16 cellular contexts compared by ENCODE assay signal in genomic region chr2:176139621-176140020, GRCh38. TPM values are rescaled to one million over a fixed set of nuclear protein-coding genes. Genes with fewer than 3 reads are reported as not detected.
DNase-seq lines count a peak whose midpoint lies in the region; ATAC-seq and TF ChIP-seq lines count a peak whose summit lies in the region.
"Had no signal": no experiment of that assay in that cellular context is flagged by ENCODE, and none has a peak within 500 bp of the region (broad histone marks: within the 10 kb centered on the region; RNA-seq: fewer than 3 reads in every experiment).

No MANE protein-coding gene starts in this region.

- peaks cover 20% of the 10 kb centered on the region for H3K4me1 Mint-ChIP-seq in activated naive CD4-positive, alpha-beta T cell treated with anti-CD3 and anti-CD28 coated beads, Interleukin-2, amount 10 ng/mL, durations not matched to agents 7 days and 5 days
- peaks cover 26% of the 10 kb centered on the region for H3K4me1 Mint-ChIP-seq in activated naive CD4-positive, alpha-beta T cell treated with anti-CD3 and anti-CD28 coated beads for 36 hours (ENCODE audit: low read depth)

- no peak for ATAC-seq in upper lobe of right lung

- no peak for DNase-seq in activated naive CD4-positive, alpha-beta T cell treated with anti-CD3 and anti-CD28 coated beads, Interleukin-2, amount 10 ng/mL, durations not matched to agents 7 days and 5 days
- no peak for DNase-seq in activated naive CD4-positive, alpha-beta T cell treated with anti-CD3 and anti-CD28 coated beads, Interleukin-2, amount 50 U/mL, for 16 hours
- DNase-seq in colonic mucosa (no peak), upper lobe of right lung (no peak), SW 1271 (lab: John Stamatoyannopoulos, UW) (no peak), 8988T (no peak)
- DNase-seq in activated naive CD4-positive, alpha-beta T cell treated with anti-CD3 and anti-CD28 coated beads for 36 hours = no peak
- DNase-seq: amniotic stem cell, foreskin keratinocyte, natural killer cell, small intestine had no signal

- intact Hi-C loops in colonic mucosa (cut with DNase I) (loop anchor here (1.0 to 5.0 kb wide), 3 partner anchors 128 to 413 kb away; partner anchors contain the start of gene MTX2), upper lobe of right lung (cut with DNase I) (loop anchor here (10.0 kb wide), 2 partner anchors 315 to 415 kb away; no protein-coding TSS in a partner anchor)
- intact Hi-C loops in activated naive CD4-positive, alpha-beta T cell treated with anti-CD3 and anti-CD28 coated beads for 36 hours (cut with micrococcal nuclease) = loop anchor here (1.0 kb wide), 5 partner anchors 194 to 513 kb away; no protein-coding TSS in a partner anchor

- H3K27ac ChIP-seq in colonic mucosa (peak overlapping the region; percentile 56), muscle layer of colon (ENCODE audit: low read depth, low read length) (peak overlapping the region; percentile 77), upper lobe of right lung (no peak overlapping the region)
- H3K27ac ChIP-seq: foreskin keratinocyte had no signal

- H3K27ac Mint-ChIP-seq in activated naive CD4-positive, alpha-beta T cell treated with anti-CD3 and anti-CD28 coated beads, Interleukin-2, amount 10 ng/mL, durations not matched to agents 7 days and 5 days = peak overlapping the region; percentile 19
- H3K27ac Mint-ChIP-seq in activated naive CD4-positive, alpha-beta T cell treated with anti-CD3 and anti-CD28 coated beads for 36 hours = no peak overlapping the region
- H3K27ac Mint-ChIP-seq: dendritic cell treated with granulocyte-macrophage colony-stimulating factor and Interleukin-4, amounts not matched to agents 40 ng/mL and 50 ng/mL, for 4 days; natural killer cell had no signal

- no peak overlapping the region for H3K4me3 Mint-ChIP-seq in activated naive CD4-positive, alpha-beta T cell treated with anti-CD3 and anti-CD28 coated beads, Interleukin-2, amount 10 ng/mL, durations not matched to agents 7 days and 5 days
- H3K4me3 Mint-ChIP-seq in activated naive CD4-positive, alpha-beta T cell treated with anti-CD3 and anti-CD28 coated beads for 36 hours = no peak overlapping the region
- H3K4me3 Mint-ChIP-seq: dendritic cell treated with granulocyte-macrophage colony-stimulating factor and Interleukin-4, amounts not matched to agents 40 ng/mL and 50 ng/mL, for 4 days had no signal

- H3K9me3 ChIP-seq in colonic mucosa (no peaks in the 10 kb centered on the region), muscle layer of colon (ENCODE audit: low read length) (no peaks in the 10 kb centered on the region), upper lobe of right lung (no peaks in the 10 kb centered on the region)
- H3K9me3 ChIP-seq: thyroid gland had no signal

- peaks cover 1% of the 10 kb centered on the region for H3K36me3 Mint-ChIP-seq in activated naive CD4-positive, alpha-beta T cell treated with anti-CD3 and anti-CD28 coated beads, Interleukin-2, amount 10 ng/mL, durations not matched to agents 7 days and 5 days
- peaks cover 3% of the 10 kb centered on the region for H3K36me3 Mint-ChIP-seq in activated naive CD4-positive, alpha-beta T cell treated with anti-CD3 and anti-CD28 coated beads for 36 hours (ENCODE audit: low read depth)

- H3K27me3 ChIP-seq in colonic mucosa (peaks cover 4% of the 10 kb centered on the region), muscle layer of colon (ENCODE audit: control insufficient read depth in 1 of 2, insufficient read depth in 2 of 2, low read length in 2 of 2) (peaks cover 0 to 14% of the 10 kb centered on the region in 2 donors), upper lobe of right lung (peaks cover 93% of the 10 kb centered on the region)
- H3K27me3 ChIP-seq: foreskin keratinocyte had no signal

- TF ChIP-seq CTCF in colonic mucosa (IDR thresholded peaks at IDR 0.05) (no peak), upper lobe of right lung (IDR thresholded peaks at IDR 0.05) (no peak)

- H3K4me3 ChIP-seq in colonic mucosa = no peak overlapping the region
- peak overlapping the region in 1 of 2 donors; percentile 73 for H3K4me3 ChIP-seq in muscle layer of colon (ENCODE audit: low read depth in 1 of 2, low read length in 2 of 2)
- H3K4me3 ChIP-seq in upper lobe of right lung = peak overlapping the region; percentile 8

- no peaks in the 10 kb centered on the region for H3K9me3 Mint-ChIP-seq in activated naive CD4-positive, alpha-beta T cell treated with anti-CD3 and anti-CD28 coated beads, Interleukin-2, amount 10 ng/mL, durations not matched to agents 7 days and 5 days
- H3K9me3 Mint-ChIP-seq in activated naive CD4-positive, alpha-beta T cell treated with anti-CD3 and anti-CD28 coated beads for 36 hours = peaks cover 5% of the 10 kb centered on the region
- H3K9me3 Mint-ChIP-seq: dendritic cell treated with granulocyte-macrophage colony-stimulating factor and Interleukin-4, amounts not matched to agents 40 ng/mL and 50 ng/mL, for 4 days had no signal

- H3K4me1 ChIP-seq in colonic mucosa (no peaks in the 10 kb centered on the region), muscle layer of colon (ENCODE audit: insufficient read depth, low read length) (peaks cover 23% of the 10 kb centered on the region), upper lobe of right lung (peaks cover 15% of the 10 kb centered on the region)

- no peaks in the 10 kb centered on the region for H3K36me3 ChIP-seq in colonic mucosa
- no peaks in the 10 kb centered on the region for H3K36me3 ChIP-seq in muscle layer of colon (ENCODE audit: insufficient read depth, low read length)
- no peaks in the 10 kb centered on the region for H3K36me3 ChIP-seq in upper lobe of right lung
- H3K36me3 ChIP-seq: thyroid gland had no signal

- H3K27me3 Mint-ChIP-seq in activated naive CD4-positive, alpha-beta T cell treated with anti-CD3 and anti-CD28 coated beads, Interleukin-2, amount 10 ng/mL, durations not matched to agents 7 days and 5 days = peaks cover 99% of the 10 kb centered on the region
- H3K27me3 Mint-ChIP-seq in activated naive CD4-positive, alpha-beta T cell treated with anti-CD3 and anti-CD28 coated beads for 36 hours (ENCODE audit: low read depth) = peaks cover 83% of the 10 kb centered on the region

- CTCF ChIA-PET in activated naive CD4-positive, alpha-beta T cell treated with anti-CD3 and anti-CD28 coated beads, Interleukin-2, amount 10 ng/mL, durations not matched to agents 7 days and 5 days (lab: Charles Lee) = interaction anchor here (0.6 to 8.8 kb wide), 27 partner anchors 8 to 1011 kb away, joined by 3 to 140 read pairs (median 5); partner anchors contain the start of gene HOXD1
- CTCF ChIA-PET in activated naive CD4-positive, alpha-beta T cell treated with anti-CD3 and anti-CD28 coated beads for 36 hours (lab: Charles Lee) = interaction anchor here (0.6 to 5.3 kb wide), 28 partner anchors 8 to 1008 kb away, joined by 3 to 93 read pairs (median 5); partner anchors contain the start of gene HOXD4

- H3K9ac ChIP-seq in colonic mucosa (ENCODE audit: low read depth in 2 of 2, low read length in 2 of 2) = peak overlapping the region in 1 of 2 donors; percentile 58
- peak overlapping the region; percentile 80 for H3K9ac ChIP-seq in muscle layer of colon (ENCODE audit: low read length)

RNA-seq across cellular contexts. Expression of gene HOXD8, which starts 10.1 kb away (rescaled TPM):
- total RNA-seq in colonic mucosa (1 to 10 TPM; 3.1 to 4.6 TPM), upper lobe of right lung (2.6 TPM)
- total RNA-seq in activated naive CD4-positive, alpha-beta T cell treated with anti-CD3 and anti-CD28 coated beads for 36 hours = not detected
- total RNA-seq: H4, natural killer cell had no signal

RNA-seq across cellular contexts. Expression of gene HOXD4, which starts 11.7 kb away (rescaled TPM):
- total RNA-seq in colonic mucosa = 1 to 10 TPM; 1.6 to 3.6 TPM
- total RNA-seq in upper lobe of right lung = 0.84 TPM
- total RNA-seq in activated naive CD4-positive, alpha-beta T cell treated with anti-CD3 and anti-CD28 coated beads for 36 hours = not detected
- total RNA-seq: H4, natural killer cell had no signal

RNA-seq across cellular contexts. Expression of gene HOXD9, which starts 17.1 kb away (rescaled TPM):
- total RNA-seq in colonic mucosa = 1 to 10 TPM in 1 of 2 donors, under 1 TPM in 1; 0.86 to 1.7 TPM
- 1.6 TPM for total RNA-seq in upper lobe of right lung
- total RNA-seq in activated naive CD4-positive, alpha-beta T cell treated with anti-CD3 and anti-CD28 coated beads for 36 hours = not detected
- total RNA-seq: natural killer cell had no signal

RNA-seq across cellular contexts. Expression of gene HOXD3, which starts 17.5 kb away (rescaled TPM):
- total RNA-seq in colonic mucosa (1 to 10 TPM; 3.2 to 4.6 TPM), upper lobe of right lung (1.7 TPM)
- total RNA-seq in activated naive CD4-positive, alpha-beta T cell treated with anti-CD3 and anti-CD28 coated beads for 36 hours = not detected
- total RNA-seq: natural killer cell had no signal

RNA-seq across cellular contexts. Expression of gene HOXD10, which starts 23.0 kb away (rescaled TPM):
- total RNA-seq in colonic mucosa = 1 to 10 TPM in 1 of 2 donors, under 1 TPM in 1; 0.32 to 1.9 TPM
- total RNA-seq in upper lobe of right lung = 0.55 TPM
- not detected for total RNA-seq in activated naive CD4-positive, alpha-beta T cell treated with anti-CD3 and anti-CD28 coated beads for 36 hours
- total RNA-seq: foreskin keratinocyte, H4, natural killer cell, SK-MEL-5 had no signal
